Comparison of ENCODE assay signal across 1 cellular context in the genomic region with DNA sequence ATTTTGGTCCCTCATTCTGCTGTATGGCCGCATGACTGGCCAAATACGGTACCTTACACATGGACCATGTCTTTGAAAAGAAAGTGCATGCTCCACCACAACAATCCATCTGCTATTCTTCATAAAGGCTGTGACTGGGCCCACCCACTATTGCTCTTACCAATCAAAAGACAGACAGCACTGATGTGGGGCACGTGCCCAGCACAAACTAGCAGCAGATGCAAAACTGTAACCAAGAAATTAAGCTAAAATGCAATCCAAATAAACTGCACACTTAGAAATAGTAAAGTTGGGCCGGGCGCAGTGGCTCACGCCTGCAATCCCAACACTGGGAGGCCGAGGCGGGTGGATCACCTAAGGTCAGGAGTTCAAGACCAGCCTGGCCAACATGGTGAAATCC.
TF ChIP-seq lines count a peak whose summit lies in the region.

No MANE protein-coding gene starts in this region.

TF ChIP-seq in GM23338, 12 proteins besides CTCF, POLR2A, EP300 and RAD21 (continued from another document):
- TF ChIP-seq, protein P1, sequence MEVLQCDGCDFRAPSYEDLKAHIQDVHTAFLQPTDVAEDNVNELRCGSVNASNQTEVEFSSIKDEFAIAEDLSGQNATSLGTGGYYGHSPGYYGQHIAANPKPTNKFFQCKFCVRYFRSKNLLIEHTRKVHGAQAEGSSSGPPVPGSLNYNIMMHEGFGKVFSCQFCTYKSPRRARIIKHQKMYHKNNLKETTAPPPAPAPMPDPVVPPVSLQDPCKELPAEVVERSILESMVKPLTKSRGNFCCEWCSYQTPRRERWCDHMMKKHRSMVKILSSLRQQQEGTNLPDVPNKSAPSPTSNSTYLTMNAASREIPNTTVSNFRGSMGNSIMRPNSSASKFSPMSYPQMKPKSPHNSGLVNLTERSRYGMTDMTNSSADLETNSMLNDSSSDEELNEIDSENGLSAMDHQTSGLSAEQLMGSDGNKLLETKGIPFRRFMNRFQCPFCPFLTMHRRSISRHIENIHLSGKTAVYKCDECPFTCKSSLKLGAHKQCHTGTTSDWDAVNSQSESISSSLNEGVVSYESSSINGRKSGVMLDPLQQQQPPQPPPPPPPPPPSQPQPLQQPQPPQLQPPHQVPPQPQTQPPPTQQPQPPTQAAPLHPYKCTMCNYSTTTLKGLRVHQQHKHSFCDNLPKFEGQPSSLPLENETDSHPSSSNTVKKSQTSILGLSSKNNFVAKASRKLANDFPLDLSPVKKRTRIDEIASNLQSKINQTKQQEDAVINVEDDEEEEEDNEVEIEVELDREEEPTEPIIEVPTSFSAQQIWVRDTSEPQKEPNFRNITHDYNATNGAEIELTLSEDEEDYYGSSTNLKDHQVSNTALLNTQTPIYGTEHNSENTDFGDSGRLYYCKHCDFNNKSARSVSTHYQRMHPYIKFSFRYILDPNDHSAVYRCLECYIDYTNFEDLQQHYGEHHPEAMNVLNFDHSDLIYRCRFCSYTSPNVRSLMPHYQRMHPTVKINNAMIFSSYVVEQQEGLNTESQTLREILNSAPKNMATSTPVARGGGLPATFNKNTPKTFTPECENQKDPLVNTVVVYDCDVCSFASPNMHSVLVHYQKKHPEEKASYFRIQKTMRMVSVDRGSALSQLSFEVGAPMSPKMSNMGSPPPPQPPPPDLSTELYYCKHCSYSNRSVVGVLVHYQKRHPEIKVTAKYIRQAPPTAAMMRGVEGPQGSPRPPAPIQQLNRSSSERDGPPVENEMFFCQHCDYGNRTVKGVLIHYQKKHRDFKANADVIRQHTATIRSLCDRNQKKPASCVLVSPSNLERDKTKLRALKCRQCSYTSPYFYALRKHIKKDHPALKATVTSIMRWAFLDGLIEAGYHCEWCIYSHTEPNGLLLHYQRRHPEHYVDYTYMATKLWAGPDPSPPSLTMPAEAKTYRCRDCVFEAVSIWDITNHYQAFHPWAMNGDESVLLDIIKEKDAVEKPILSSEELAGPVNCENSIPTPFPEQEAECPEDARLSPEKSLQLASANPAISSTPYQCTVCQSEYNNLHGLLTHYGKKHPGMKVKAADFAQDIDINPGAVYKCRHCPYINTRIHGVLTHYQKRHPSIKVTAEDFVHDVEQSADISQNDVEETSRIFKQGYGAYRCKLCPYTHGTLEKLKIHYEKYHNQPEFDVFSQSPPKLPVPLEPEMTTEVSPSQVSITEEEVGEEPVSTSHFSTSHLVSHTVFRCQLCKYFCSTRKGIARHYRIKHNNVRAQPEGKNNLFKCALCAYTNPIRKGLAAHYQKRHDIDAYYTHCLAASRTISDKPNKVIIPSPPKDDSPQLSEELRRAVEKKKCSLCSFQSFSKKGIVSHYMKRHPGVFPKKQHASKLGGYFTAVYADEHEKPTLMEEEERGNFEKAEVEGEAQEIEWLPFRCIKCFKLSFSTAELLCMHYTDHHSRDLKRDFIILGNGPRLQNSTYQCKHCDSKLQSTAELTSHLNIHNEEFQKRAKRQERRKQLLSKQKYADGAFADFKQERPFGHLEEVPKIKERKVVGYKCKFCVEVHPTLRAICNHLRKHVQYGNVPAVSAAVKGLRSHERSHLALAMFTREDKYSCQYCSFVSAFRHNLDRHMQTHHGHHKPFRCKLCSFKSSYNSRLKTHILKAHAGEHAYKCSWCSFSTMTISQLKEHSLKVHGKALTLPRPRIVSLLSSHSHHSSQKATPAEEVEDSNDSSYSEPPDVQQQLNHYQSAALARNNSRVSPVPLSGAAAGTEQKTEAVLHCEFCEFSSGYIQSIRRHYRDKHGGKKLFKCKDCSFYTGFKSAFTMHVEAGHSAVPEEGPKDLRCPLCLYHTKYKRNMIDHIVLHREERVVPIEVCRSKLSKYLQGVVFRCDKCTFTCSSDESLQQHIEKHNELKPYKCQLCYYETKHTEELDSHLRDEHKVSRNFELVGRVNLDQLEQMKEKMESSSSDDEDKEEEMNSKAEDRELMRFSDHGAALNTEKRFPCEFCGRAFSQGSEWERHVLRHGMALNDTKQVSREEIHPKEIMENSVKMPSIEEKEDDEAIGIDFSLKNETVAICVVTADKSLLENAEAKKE (CRISPR knock-in tag; IDR thresholded peaks at IDR 0.05), result no peak
- TF ChIP-seq NANOG (IDR thresholded peaks at IDR 0.05; ENCODE audit: borderline replicate concordance) (no peak), POLR2AphosphoS5 (IDR thresholded peaks at IDR 0.05; ENCODE audit: low read depth) (no peak), ZNF331 (CRISPR knock-in tag; IDR thresholded peaks at IDR 0.05; ENCODE audit: low read depth) (no peak), STAT1 (IDR thresholded peaks at IDR 0.05; ENCODE audit: unreplicated experiment) (no peak), JUNB (IDR thresholded peaks at IDR 0.05; ENCODE audit: unreplicated experiment) (no peak), EZH2 (IDR thresholded peaks at IDR 0.05; ENCODE audit: low read depth, unreplicated experiment) (no peak)
- TF ChIP-seq, protein P2, sequence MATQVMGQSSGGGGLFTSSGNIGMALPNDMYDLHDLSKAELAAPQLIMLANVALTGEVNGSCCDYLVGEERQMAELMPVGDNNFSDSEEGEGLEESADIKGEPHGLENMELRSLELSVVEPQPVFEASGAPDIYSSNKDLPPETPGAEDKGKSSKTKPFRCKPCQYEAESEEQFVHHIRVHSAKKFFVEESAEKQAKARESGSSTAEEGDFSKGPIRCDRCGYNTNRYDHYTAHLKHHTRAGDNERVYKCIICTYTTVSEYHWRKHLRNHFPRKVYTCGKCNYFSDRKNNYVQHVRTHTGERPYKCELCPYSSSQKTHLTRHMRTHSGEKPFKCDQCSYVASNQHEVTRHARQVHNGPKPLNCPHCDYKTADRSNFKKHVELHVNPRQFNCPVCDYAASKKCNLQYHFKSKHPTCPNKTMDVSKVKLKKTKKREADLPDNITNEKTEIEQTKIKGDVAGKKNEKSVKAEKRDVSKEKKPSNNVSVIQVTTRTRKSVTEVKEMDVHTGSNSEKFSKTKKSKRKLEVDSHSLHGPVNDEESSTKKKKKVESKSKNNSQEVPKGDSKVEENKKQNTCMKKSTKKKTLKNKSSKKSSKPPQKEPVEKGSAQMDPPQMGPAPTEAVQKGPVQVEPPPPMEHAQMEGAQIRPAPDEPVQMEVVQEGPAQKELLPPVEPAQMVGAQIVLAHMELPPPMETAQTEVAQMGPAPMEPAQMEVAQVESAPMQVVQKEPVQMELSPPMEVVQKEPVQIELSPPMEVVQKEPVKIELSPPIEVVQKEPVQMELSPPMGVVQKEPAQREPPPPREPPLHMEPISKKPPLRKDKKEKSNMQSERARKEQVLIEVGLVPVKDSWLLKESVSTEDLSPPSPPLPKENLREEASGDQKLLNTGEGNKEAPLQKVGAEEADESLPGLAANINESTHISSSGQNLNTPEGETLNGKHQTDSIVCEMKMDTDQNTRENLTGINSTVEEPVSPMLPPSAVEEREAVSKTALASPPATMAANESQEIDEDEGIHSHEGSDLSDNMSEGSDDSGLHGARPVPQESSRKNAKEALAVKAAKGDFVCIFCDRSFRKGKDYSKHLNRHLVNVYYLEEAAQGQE (IDR thresholded peaks at IDR 0.05; ENCODE audit: unreplicated experiment), result no peak
